9 cellular contexts compared by ENCODE assay signal in the genomic region with DNA sequence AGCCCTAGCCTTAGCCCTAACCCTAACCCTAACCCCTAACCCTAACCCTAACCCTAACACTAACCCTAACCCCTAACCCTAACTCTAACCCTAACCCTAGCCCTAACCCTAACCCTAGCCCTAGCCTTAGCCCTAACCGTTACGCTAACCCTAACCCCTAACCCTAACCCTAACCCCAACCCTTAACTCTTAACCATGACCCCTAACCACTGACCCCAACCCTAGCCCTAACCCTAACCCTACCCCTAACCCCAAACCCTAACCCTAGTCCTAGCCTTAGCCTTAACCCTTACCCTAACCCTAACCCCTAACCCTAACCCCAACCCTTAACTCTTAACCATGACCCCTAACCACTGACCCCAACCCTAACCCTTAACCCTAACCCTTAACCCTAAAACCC. TPM values are rescaled to one million over a fixed set of nuclear protein-coding genes. Genes with fewer than 3 reads are reported as not detected.
DNase-seq lines count a peak whose midpoint lies in the region; ATAC-seq, FAIRE-seq and TF ChIP-seq lines count a peak whose summit lies in the region.
"Not testable (repeated sequence)": the region's sequence is repeated elsewhere in the genome, so short reads cannot be mapped to it uniquely, and the experiment has no call there.
"Had no signal": no experiment of that assay in that cellular context is flagged by ENCODE, and none has a peak within 500 bp of the region (broad histone marks: within the 10 kb centered on the region; RNA-seq: fewer than 3 reads in every experiment).

No MANE protein-coding gene starts in this region.

- not testable (repeated sequence) for H3K27me3 ChIP-seq in GM23338 (ENCODE audit: insufficient read depth); GM12878 (replicated peaks in 1 of 2; ENCODE audit: control insufficient read depth in 2 of 2, insufficient read depth in 2 of 2, low read length in 1 of 2); neural progenitor cell

- intact Hi-C loops in GM12878 (cut with micrococcal nuclease; ENCODE audit: unreplicated experiment): not testable (repeated sequence)

- not testable (repeated sequence) for H3K36me3 ChIP-seq in GM23338 (ENCODE audit: insufficient read depth); GM12878 (ENCODE audit: control insufficient read depth in 2 of 2, insufficient read depth in 2 of 2, low read length in 1 of 2); neural progenitor cell

- H3K4me1 ChIP-seq in GM23338 (ENCODE audit: insufficient read depth); GM12878 (ENCODE audit: control insufficient read depth, insufficient read depth, low read length); neural progenitor cell: not testable (repeated sequence)

- TF ChIP-seq CTCF in GM23338 (conservative IDR thresholded peaks at IDR 0.05; ENCODE audit: low read depth in 2 of 2); NB4 (IDR thresholded peaks at IDR 0.05; ENCODE audit: low read depth, low read length); GM12878 (IDR thresholded peaks at IDR 0.05 in 2 of 3, conservative IDR thresholded peaks at IDR 0.05 in 1 of 3; ENCODE audit: control insufficient read depth in 2 of 3, extremely low read depth in 1 of 3, insufficient read depth in 1 of 3, low read depth in 3 of 3, low read length in 3 of 3); neural progenitor cell (IDR thresholded peaks at IDR 0.05): not testable (repeated sequence)

- H3K4me2 ChIP-seq in GM23338; GM12878 (ENCODE audit: control insufficient read depth, insufficient read depth); neural progenitor cell: not testable (repeated sequence)

- not testable (repeated sequence) for H3K27ac Mint-ChIP-seq in GM23338, neural progenitor cell

- POLR2A ChIA-PET in GM12878 (lab: Charles Lee): not testable (repeated sequence)

- H3K27ac ChIP-seq in GM23338 (ENCODE audit: low read depth); GM12878 (ENCODE audit: control insufficient read depth, insufficient read depth); neural progenitor cell: not testable (repeated sequence)

- TF ChIP-seq EP300 in GM12878 (IDR thresholded peaks at IDR 0.05; ENCODE audit: borderline replicate concordance in 1 of 2, control insufficient read depth in 1 of 2, low read depth in 2 of 2, low read length in 2 of 2): not testable (repeated sequence)

- RAD21 ChIA-PET in GM12878 (lab: Charles Lee; ENCODE audit: unreplicated experiment): not testable (repeated sequence)

- peaks cover 94% of the 10 kb centered on the region for H3K9me3 Mint-ChIP-seq in GM23338
- H3K9me3 Mint-ChIP-seq in neural progenitor cell: not testable (repeated sequence)

- not testable (repeated sequence) for H3K27me3 Mint-ChIP-seq in GM23338 (ENCODE audit: insufficient read depth, low read depth, poor library complexity); neural progenitor cell (ENCODE audit: insufficient read depth, low read depth)

- TF ChIP-seq RAD21 in GM12878 (IDR thresholded peaks at IDR 0.05; ENCODE audit: insufficient read depth, low read depth, low read length): not testable (repeated sequence)

- not testable (repeated sequence) for H4K20me1 ChIP-seq in GM23338 (replicated peaks; ENCODE audit: insufficient read depth); GM12878 (ENCODE audit: control insufficient read depth, insufficient read depth); neural progenitor cell (ENCODE audit: low read depth)

- 100% methylated on average over 2 of the region's 2 CpGs for WGBS in GM12878 (ENCODE audit: insufficient coverage, insufficient replicate concordance, low lambda C conversion rate, missing lambda C conversion rate)

- DNase-seq in GM23338 (ENCODE audit: low spot score) (peak; percentile 5), NB4 (ENCODE audit: low read depth) (peak; percentile 6), GM12878 (ENCODE audit: low read depth, low spot score) (peak; percentile 27), neural progenitor cell (ENCODE audit: low spot score) (peak; percentile 2)

- H3K4me3 ChIP-seq in GM23338; NB4 (ENCODE audit: low read depth, low read length); GM12878; neural progenitor cell: not testable (repeated sequence)

- H3F3A ChIP-seq in GM23338 (replicated peaks; ENCODE audit: low read depth); neural progenitor cell (ENCODE audit: low read depth): not testable (repeated sequence)

- not testable (repeated sequence) for ATAC-seq in GM23338, GM12878
- peak; percentile 28 for ATAC-seq in esophagus mucosa

- H3K4me3 Mint-ChIP-seq in GM23338, neural progenitor cell: not testable (repeated sequence)

- CTCF ChIA-PET in GM12878 (lab: Yijun Ruan, JAX): not testable (repeated sequence)

- SMC1A ChIA-PET in GM12878 (lab: Charles Lee; ENCODE audit: uncharacterized antibody, unreplicated experiment): not testable (repeated sequence)

- H3K9me3 ChIP-seq in GM12878 (replicated peaks; ENCODE audit: control insufficient read depth, insufficient read depth, low read length); neural progenitor cell (ENCODE audit: low read depth): not testable (repeated sequence)

- not testable (repeated sequence) for H2AFZ ChIP-seq in GM23338; GM12878 (ENCODE audit: control insufficient read depth, low read depth, low read length); neural progenitor cell (replicated peaks)

- in situ Hi-C loops in GM12878 (cut with MboI): not testable (repeated sequence)

- peak; percentile 81 for FAIRE-seq in GM12878 (lab: Jason Lieb, UNC)
- FAIRE-seq in islet of Langerhans (lab: Jason Lieb, UNC): peak; percentile 65

- H3K9me2 ChIP-seq in GM23338 (ENCODE audit: insufficient read depth): not testable (repeated sequence)

- not testable (repeated sequence) for BruUV-seq in GM12878 (replicated peaks; lab: Mats Ljungman, UMichigan)

- peaks cover 16% of the 10 kb centered on the region; the same call in 2 of the 3 replicates for H3K36me3 Mint-ChIP-seq in GM23338 (ENCODE audit: low read depth)
- not testable (repeated sequence) for H3K36me3 Mint-ChIP-seq in neural progenitor cell

- not testable (repeated sequence) for H3K9ac ChIP-seq in GM12878 (ENCODE audit: control insufficient read depth, insufficient read depth, low read length); neural progenitor cell

- not testable (repeated sequence) for TF ChIP-seq POLR2A in NB4 (IDR thresholded peaks at IDR 0.05; ENCODE audit: extremely low read depth, insufficient read length); GM12878 (IDR thresholded peaks at IDR 0.05; ENCODE audit: low read depth, low read length)

- H3K79me2 ChIP-seq in GM23338 (replicated peaks; ENCODE audit: insufficient read depth); GM12878 (ENCODE audit: control insufficient read depth, insufficient read depth, low read length); neural progenitor cell (ENCODE audit: low read depth): not testable (repeated sequence)

- H3K4me1 Mint-ChIP-seq in GM23338, neural progenitor cell: not testable (repeated sequence)

TF ChIP-seq in GM12878, 131 proteins besides CTCF, POLR2A, EP300 and RAD21:
- TF ChIP-seq NR2C2 (IDR thresholded peaks at IDR 0.05; ENCODE audit: borderline replicate concordance, control insufficient read depth, insufficient read length, low read depth): peak; percentile 49

RNA-seq across cellular contexts. Expression of a gene that starts 14.2 kb away (rescaled TPM):
- 1.0 and 3.6 TPM in 2 replicates for total RNA-seq in GM23338 (2014; rRNA removed; shearing (Covaris generic))
- polyA plus RNA-seq in GM23338 (2016; fragmentation: Nextera tagmentation; extraction: Ambion mirVana) (0.74 and 1.2 TPM in 2 replicates), GM12878 (2011; rRNA removed) (not detected in 2 replicates), GM12878 (2014; fragmentation: Illumina TruSeq; extraction: Trizol) (not detected in 2 replicates), GM12878 (2014; fragmentation: Nextera tagmentation; extraction: Ambion mirVana) (not detected), GM12878 (2014; rRNA removed) (not detected in 2 replicates), GM12878 (2016; fragmentation: Nextera tagmentation; extraction: Ambion mirVana) (not detected)
- total RNA-seq in GM12878 (2013; cell fraction: nucleolus; rRNA removed): not detected in 2 replicates
- total RNA-seq in GM12878 (2014; rRNA removed) (not detected in 2 replicates), GM12878 (2014; rRNA removed; fragmentation: Illumina TruSeq; extraction: Trizol) (not detected in 2 replicates), GM12878 (2021) (not detected in 2 replicates), esophagus mucosa (not detected), neural progenitor cell (ENCODE audit: low replicate concordance) (0.36 and 0.62 TPM in 2 replicates)
- polyA plus RNA-seq in GM12878 (2011; ENCODE audit: low read depth): not detected
- polyA plus RNA-seq in GM12878 (2011; cell fraction: cytosol; rRNA removed): not detected in 2 replicates
- polyA plus RNA-seq in GM12878 (2011; cell fraction: nucleus; rRNA removed): not detected in 2 replicates
- not detected in 2 replicates for polyA plus RNA-seq in GM12878 (2012)
- not detected in 2 replicates for polyA minus RNA-seq in GM12878 (2011; rRNA and poly(A)+ RNA removed)
- not detected in 2 replicates for polyA minus RNA-seq in GM12878 (2011; cell fraction: cytosol; rRNA and poly(A)+ RNA removed)
- polyA minus RNA-seq in GM12878 (2011; cell fraction: nucleus; rRNA and poly(A)+ RNA removed): not detected in 2 replicates
- total RNA-seq: A172; CD8-positive, alpha-beta T cell; GM23248 had no signal
- polyA plus RNA-seq: GM23248 had no signal
